Comparison of ENCODE assay signal across 22 cellular contexts in the genomic region with DNA sequence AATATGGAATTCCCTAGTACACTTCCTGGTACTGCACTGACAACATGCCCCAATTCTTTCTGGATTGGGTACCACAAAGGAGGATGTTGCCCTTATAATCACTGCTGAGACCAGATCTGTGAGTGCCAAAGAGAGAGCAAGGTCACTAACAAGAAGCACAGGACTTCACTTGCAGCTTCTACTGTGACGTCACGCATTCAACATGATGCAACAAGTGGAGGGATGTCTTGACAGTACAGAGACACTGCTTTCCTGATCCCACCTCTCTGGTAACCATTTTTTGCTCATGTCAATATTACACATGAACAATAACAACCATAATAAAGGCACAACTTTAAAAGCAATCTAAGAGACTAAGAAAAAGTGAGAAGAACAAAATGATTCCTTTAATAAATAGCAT.
"Had no signal": no experiment of that assay in that cellular context is flagged by ENCODE, and none has a peak within 500 bp of the region (broad histone marks: within the 10 kb centered on the region; RNA-seq: fewer than 3 reads in every experiment).

No MANE protein-coding gene starts in this region.

- H3K27ac ChIP-seq: breast epithelium, RWPE1 had no signal

- DNase-seq: activated CD4-positive, alpha-beta T cell treated with anti-CD3 and anti-CD28 coated beads for 48 hours; activated CD4-positive, alpha-beta T cell treated with anti-CD3 and anti-CD28 coated beads, Interleukin-2, amount 50 U/mL, for 4 hours; activated CD4-positive, CD25-positive, alpha-beta regulatory T cell treated with anti-CD3 and anti-CD28 coated beads, Interleukin-2, amount 50 U/mL, for 72 hours; activated CD8-positive, alpha-beta memory T cell treated with anti-CD3 and anti-CD28 coated beads, Interleukin-2, amount 50 U/mL, for 48 hours; activated CD8-positive, alpha-beta T cell treated with anti-CD3 and anti-CD28 coated beads, Interleukin-2, amount 10 ng/mL, durations not matched to agents 7 days and 5 days; activated effector memory CD4-positive, alpha-beta T cell treated with Interleukin-2 at 50 U/mL for 16 hours; activated naive CD4-positive, alpha-beta T cell; activated T-cell treated with anti-CD3 and anti-CD28 coated beads, Interleukin-2, amount 50 U/mL, for 1 hour; aorta; caudate nucleus; NCI-H1092 treated with DMSO at 0.1 percent for 48 hours; NCI-H1417 treated with DMSO at 0.1 percent for 48 hours; NCI-H1694; NCI-H2029; NCI-H2107; NCI-H2171 treated with DMSO at 0.1 percent for 48 hours; NCI-H526 treated with DMSO at 0.1 percent for 48 hours; OCI-M1; SHP77 had no signal

- H3K27me3 ChIP-seq: breast epithelium had no signal

- H3K4me1 ChIP-seq: breast epithelium had no signal

- H3K36me3 ChIP-seq: breast epithelium had no signal

- H3K4me3 ChIP-seq: breast epithelium had no signal

- ATAC-seq: activated CD8-positive, alpha-beta T cell treated with anti-CD3 and anti-CD28 coated beads, Interleukin-2, amount 10 ng/mL, durations not matched to agents 7 days and 5 days; Panc1 had no signal
